Comparison of ENCODE assay signal across 8 cellular contexts in the genomic region with DNA sequence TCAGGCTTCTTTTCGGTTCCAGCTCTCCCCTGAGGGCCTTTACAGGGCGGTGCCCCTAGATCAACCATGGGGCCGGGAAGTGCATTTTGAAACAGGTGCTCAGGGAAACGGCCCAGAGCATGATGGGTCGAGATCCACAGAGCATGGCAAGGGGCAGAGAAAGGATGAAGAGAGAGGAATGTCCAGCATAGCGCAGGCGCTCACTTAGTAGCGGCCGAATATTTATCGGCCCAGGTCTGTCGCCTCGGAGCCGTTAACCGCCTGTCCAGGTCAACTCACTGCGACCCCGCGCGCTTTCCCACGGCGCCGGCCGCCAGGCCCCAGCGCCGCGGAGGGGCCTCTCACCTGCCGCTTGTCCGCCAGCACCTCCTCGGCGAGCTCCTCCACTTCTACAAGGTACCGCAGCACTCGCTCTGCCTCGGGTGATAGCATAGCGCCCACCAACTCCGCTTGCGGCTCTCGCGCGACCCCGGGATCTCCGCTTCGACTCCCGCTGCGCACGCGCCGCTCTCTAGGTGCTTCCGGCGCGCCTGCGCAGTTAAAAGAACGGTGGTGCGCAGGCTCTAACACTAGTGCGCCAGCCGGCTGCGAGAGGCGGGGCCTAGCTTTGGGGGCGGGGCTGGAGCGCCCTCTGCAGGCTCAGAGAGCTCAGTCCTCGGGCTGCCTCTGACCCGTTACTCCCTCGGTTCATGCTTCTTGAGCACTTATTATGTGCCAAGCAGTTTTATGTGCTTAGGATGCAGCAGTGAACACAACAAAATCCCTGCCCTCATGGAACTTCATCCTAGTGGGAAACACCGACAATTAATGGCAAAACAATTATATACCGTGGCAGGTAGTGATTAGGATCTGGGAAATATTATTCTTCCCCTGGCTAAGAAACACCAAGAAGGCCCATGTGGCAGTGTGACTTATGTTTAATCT. TPM values are rescaled to one million over a fixed set of nuclear protein-coding genes. Genes with fewer than 3 reads are reported as not detected.
A peak's percentile ranks its signal among the peaks of the same experiment; 100 is the strongest.
DNase-seq lines count a peak whose midpoint lies in the region; ATAC-seq and TF ChIP-seq lines count a peak whose summit lies in the region.

A gene (minus strand): TSS at position 517 of the 924 bp plus-strand sequence. CDS start 85 bp downstream, at position 432.

- no peak within 1 kb of the TSS for H3K27ac ChIP-seq in PC-9
- H3K27ac ChIP-seq in esophagus muscularis mucosa (replicated peaks in 1 of 4): peak within 1 kb of the TSS; percentile 82 to 84 (median 82)
- peak within 1 kb of the TSS; percentile 49 for H3K27ac ChIP-seq in muscle layer of duodenum (ENCODE audit: low read length)

- intact Hi-C loops in PC-9 (cut with micrococcal nuclease; ENCODE audit: unreplicated experiment): loop anchor here (1.0 to 5.0 kb wide), 6 partner anchors 66 to 141 kb away; no protein-coding TSS in a partner anchor
- intact Hi-C loops in esophagus muscularis mucosa (cut with DNase I): loop anchor here (1.0 to 5.0 kb wide), 3 partner anchors 54 to 128 kb away; no protein-coding TSS in a partner anchor

- peak within 1 kb of the TSS; percentile 99 for H2AFZ ChIP-seq in PC-9

- BruUV-seq in PC-9 (replicated peaks; lab: Mats Ljungman, UMichigan): no TSS peak

- CTCF ChIA-PET in PC-9 (lab: Charles Lee): interaction anchor here (0.8 to 1.8 kb wide), 5 partner anchors 15 to 113 kb away, joined by 3 to 21 read pairs (median 4); no protein-coding TSS in a partner anchor

- H3K4me3 ChIP-seq in PC-9: peak within 1 kb of the TSS; percentile 99
- peak within 1 kb of the TSS; percentile 92 to 99 (median 94) for H3K4me3 ChIP-seq in esophagus muscularis mucosa
- peak within 1 kb of the TSS; percentile 90 to 97 for H3K4me3 ChIP-seq in muscle layer of duodenum (ENCODE audit: low read depth in 1 of 2, low read length in 2 of 2)

- peaks cover 25% of the 10 kb centered on the region for H3K79me2 ChIP-seq in PC-9 (ENCODE audit: low read depth)

- H3F3A ChIP-seq in PC-9 (ENCODE audit: insufficient read depth, low read depth): no peaks in the 10 kb centered on the region

- H3K9me3 ChIP-seq in PC-9 (ENCODE audit: insufficient read depth, low read depth): no peaks in the 10 kb centered on the region
- H3K9me3 ChIP-seq in esophagus muscularis mucosa: no peaks in the 10 kb centered on the region
- no peaks in the 10 kb centered on the region for H3K9me3 ChIP-seq in muscle layer of duodenum (ENCODE audit: control insufficient read depth in 1 of 2, low read length in 2 of 2)

- TF ChIP-seq CTCF in PC-9 (conservative IDR thresholded peaks at IDR 0.05) (peak; percentile 90), esophagus muscularis mucosa (IDR thresholded peaks at IDR 0.05) (peak; percentile 91 to 99 (median 96))

- peaks cover 20% of the 10 kb centered on the region for H3K36me3 ChIP-seq in PC-9 (ENCODE audit: low read depth)
- H3K36me3 ChIP-seq in esophagus muscularis mucosa: peaks cover 23 to 34% (median 30%) of the 10 kb centered on the region in 4 donors
- H3K36me3 ChIP-seq in muscle layer of duodenum (ENCODE audit: control insufficient read depth in 1 of 2, insufficient read depth in 2 of 2, low read length in 2 of 2): peaks cover 23 to 28% of the 10 kb centered on the region in 2 donors

- H3K27me3 ChIP-seq in PC-9 (ENCODE audit: insufficient read depth, low read depth) (peaks cover 7% of the 10 kb centered on the region; the same call in 1 of the 2 replicates), esophagus muscularis mucosa (peaks cover 0 to 11% (median 3%) of the 10 kb centered on the region in 4 donors), muscle layer of duodenum (ENCODE audit: low read depth, low read length) (no peaks in the 10 kb centered on the region)

- POLR2A ChIA-PET in PC-9 (lab: Charles Lee; ENCODE audit: unreplicated experiment): interaction anchor here (0.5 to 0.9 kb wide), 4 partner anchors 81 to 379 kb away, joined by 3 to 27 read pairs (median 15); no protein-coding TSS in a partner anchor

- under 1% methylated on average over 50 of the region's 63 CpGs for WGBS in esophagus muscularis mucosa

- H4K20me1 ChIP-seq in PC-9 (ENCODE audit: insufficient read depth): 0 out of 2 replicates have a peak, but pooled peaks cover 7% of the 10 kb centered on the region

- H3K4me1 ChIP-seq in PC-9 (replicated peaks; ENCODE audit: insufficient read depth) (peaks cover 8% of the 10 kb centered on the region), esophagus muscularis mucosa (peaks cover 13 to 24% (median 22%) of the 10 kb centered on the region in 4 donors), muscle layer of duodenum (ENCODE audit: control insufficient read depth in 1 of 2, insufficient read depth in 2 of 2, low read length in 2 of 2) (peaks cover 13 to 18% of the 10 kb centered on the region in 2 donors)

- H3K4me2 ChIP-seq in PC-9: peak within 1 kb of the TSS; percentile 96

- no peaks in the 10 kb centered on the region for H3K9me2 ChIP-seq in PC-9 (ENCODE audit: insufficient read depth)

- peak; percentile 87 for ATAC-seq in GM21737 (IDR thresholded peaks at IDR 0.05; ENCODE audit: unreplicated experiment)

- TF ChIP-seq EP300 in esophagus muscularis mucosa (IDR thresholded peaks at IDR 0.05): no peak

- TF ChIP-seq POLR2A in esophagus muscularis mucosa (IDR thresholded peaks at IDR 0.05; ENCODE audit: low read depth): no peak

- DNase-seq in Daoy (ENCODE audit: low read depth): peak; percentile 97
- peak; percentile 97 for DNase-seq in KG1 (lab: John Stamatoyannopoulos, UW)
- DNase-seq in PC-9: peak; percentile 83 to 98
- peak; percentile 98 for DNase-seq in activated T-cell treated with anti-CD3 and anti-CD28 coated beads, Interleukin-2, amount 50 U/mL, for 1 hour
- DNase-seq in esophagus muscularis mucosa (ENCODE audit: extremely low spot score): peak; percentile 97
- DNase-seq in stimulated activated CD8-positive, alpha-beta memory T cell treated with anti-CD3 and anti-CD28 coated beads, Interleukin-7, amount 100 ng/mL, for 24 hours (ENCODE audit: low read depth): peak; percentile 94

RNA-seq across cellular contexts. Expression of the gene that starts here (rescaled TPM):
- total RNA-seq in Daoy (2014; rRNA removed; shearing (Covaris generic)): 9.7 and 13.6 TPM in 2 replicates
- total RNA-seq in PC-9 (2021): 13.7 and 15.3 TPM in 2 replicates
- total RNA-seq in esophagus muscularis mucosa: 10 to 100 TPM in 3 of 4 donors, 1 to 10 TPM in 1; 7.9 to 15.9 (median 10.8) TPM
